Comparison of ENCODE assay signal across 15 cellular contexts in the genomic region with DNA sequence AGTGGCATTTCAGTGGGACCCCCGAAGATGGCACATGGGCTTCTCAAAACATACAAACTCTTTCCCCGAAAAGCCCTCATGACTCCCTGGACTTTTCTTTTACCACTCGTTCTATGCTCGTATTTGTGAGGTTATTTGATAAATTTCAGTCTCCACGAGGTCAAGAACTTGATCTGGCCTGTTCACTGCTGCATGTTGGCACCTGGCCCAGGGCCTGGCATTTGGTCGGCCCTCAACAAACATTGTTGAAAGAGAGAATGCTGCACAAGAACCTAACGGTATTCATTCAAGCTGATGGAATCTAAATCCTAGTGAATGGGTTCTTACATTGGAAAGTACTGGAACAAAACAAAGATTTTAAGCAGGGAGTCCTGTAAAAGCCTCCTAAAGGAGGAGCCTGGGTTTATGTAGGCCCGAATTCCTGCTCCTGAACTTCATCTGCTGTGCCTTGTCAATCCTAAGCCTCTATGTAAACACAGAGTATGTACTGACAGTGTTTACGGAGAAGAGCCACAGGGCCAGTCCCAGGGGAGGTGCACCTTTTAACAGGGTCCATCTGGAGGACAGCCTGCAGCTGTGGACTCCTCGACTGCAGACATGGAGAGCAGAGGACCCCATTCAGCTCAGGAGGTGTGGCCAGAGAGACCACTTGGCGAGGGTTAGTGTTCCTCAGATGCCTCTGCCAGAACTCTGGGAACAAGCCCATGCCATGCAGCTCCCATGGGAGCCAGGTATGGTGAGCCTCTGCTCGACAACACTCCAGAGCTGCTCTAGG. TPM values are rescaled to one million over a fixed set of nuclear protein-coding genes. Genes with fewer than 3 reads are reported as not detected.
DNase-seq lines count a peak whose midpoint lies in the region; ATAC-seq and TF ChIP-seq lines count a peak whose summit lies in the region.
"Had no signal": no experiment of that assay in that cellular context is flagged by ENCODE, and none has a peak within 500 bp of the region (broad histone marks: within the 10 kb centered on the region; RNA-seq: fewer than 3 reads in every experiment).

No MANE protein-coding gene starts in this region.

- H3K9ac ChIP-seq in GM23248 = no peak overlapping the region

- DNase-seq in NCI-H2196 (lab: John Stamatoyannopoulos, UW; ENCODE audit: unreplicated experiment) (peak; percentile 41), NCI-H2196 treated with DMSO at 0.1 percent for 48 hours (lab: John Stamatoyannopoulos, UW; ENCODE audit: unreplicated experiment) (no peak), NCI-H82 treated with DMSO at 0.1 percent for 48 hours (lab: John Stamatoyannopoulos, UW; ENCODE audit: unreplicated experiment) (peak; percentile 83), left lung (no peak), tibial nerve (ENCODE audit: low spot score in 2 of 2) (no peak), NCI-H446 treated with DMSO at 0.1 percent for 48 hours (lab: John Stamatoyannopoulos, UW) (no peak), GM23248 (no peak), NCI-H226 (no peak)
- DNase-seq: activated T-cell treated with anti-CD3 and anti-CD28 coated beads, Interleukin-2, amount 50 U/mL, for 4 hours; GOT3; naive B cell; T-cell had no signal

- no peaks in the 10 kb centered on the region for H4K20me1 ChIP-seq in GM23248 (ENCODE audit: insufficient read depth)

- no peak for TF ChIP-seq CTCF in left lung (IDR thresholded peaks at IDR 0.05)
- TF ChIP-seq CTCF in tibial nerve (IDR thresholded peaks at IDR 0.05) = no peak

- in situ Hi-C loops in GM23248 (cut with MboI) = no loop called here

- no peaks in the 10 kb centered on the region for H3K79me2 ChIP-seq in GM23248 (ENCODE audit: insufficient read depth)

- TF ChIP-seq EP300 in tibial nerve (IDR thresholded peaks at IDR 0.05) = peak in 1 of 2 donors; percentile 42

- no peak overlapping the region for H3K27ac ChIP-seq in left lung
- peak overlapping the region in 3 of 4 donors; percentile 36 to 54 (median 47) for H3K27ac ChIP-seq in tibial nerve
- H3K27ac ChIP-seq in GM23248 = no peak overlapping the region

- no peak overlapping the region for H2AFZ ChIP-seq in GM23248

- H3K27me3 ChIP-seq in left lung = no peaks in the 10 kb centered on the region
- no peaks in the 10 kb centered on the region for H3K27me3 ChIP-seq in tibial nerve
- H3K27me3 ChIP-seq in GM23248 (replicated peaks; ENCODE audit: insufficient read depth) = no peaks in the 10 kb centered on the region

- H3K9me2 ChIP-seq in GM23248 (ENCODE audit: insufficient read depth) = no peaks in the 10 kb centered on the region

- intact Hi-C loops in left lung (cut with DNase I) = no loop called here

- H3K36me3 ChIP-seq in left lung (no peaks in the 10 kb centered on the region), tibial nerve (peaks cover 0 to 22% (median 0%) of the 10 kb centered on the region in 3 donors), GM23248 (ENCODE audit: low read depth) (no peaks in the 10 kb centered on the region)

- no peak for TF ChIP-seq POLR2A in tibial nerve (IDR thresholded peaks at IDR 0.05)

- H3K4me2 ChIP-seq in GM23248 (ENCODE audit: unreplicated experiment) = no peak overlapping the region

- H3K9me3 ChIP-seq in left lung = no peaks in the 10 kb centered on the region
- H3K9me3 ChIP-seq in tibial nerve = no peaks in the 10 kb centered on the region
- H3K9me3 ChIP-seq in GM23248 (ENCODE audit: low read depth) = no peaks in the 10 kb centered on the region

- H3K4me3 ChIP-seq in left lung = no peak overlapping the region
- no peak overlapping the region for H3K4me3 ChIP-seq in tibial nerve
- no peak overlapping the region for H3K4me3 ChIP-seq in GM23248
- H3K4me3 ChIP-seq: GM12878 had no signal

- peaks cover 9% of the 10 kb centered on the region; the same call in 1 of the 2 replicates for H3F3A ChIP-seq in GM23248 (ENCODE audit: insufficient read depth)

- H3K4me1 ChIP-seq in left lung (no peaks in the 10 kb centered on the region), tibial nerve (peaks cover 0 to 47% (median 12%) of the 10 kb centered on the region in 4 donors), GM23248 (ENCODE audit: insufficient read depth) (peaks cover 27% of the 10 kb centered on the region)

- WGBS in tibial nerve, 2 donors = 29 to 36% methylated on average over 11 to 12 of the region's 12 CpGs
- WGBS in GM23248 (ENCODE audit: low coverage in 1 of 2, low lambda C conversion rate in 2 of 2, missing lambda C conversion rate in 2 of 2), 2 experiments = 49 to 52% methylated on average over 12 of the region's 12 CpGs

- ATAC-seq in left lung = peak; percentile 12
- ATAC-seq: activated T-cell treated with anti-CD3 and anti-CD28 coated beads, Interleukin-2, amount 50 U/mL, for 4 hours; GM12878; T-cell had no signal

RNA-seq across cellular contexts. Expression of a gene that starts 46.9 kb away (rescaled TPM):
- 1 to 10 TPM in 1 of 2 donors, under 1 TPM in 1; 0.93 to 1.3 TPM for total RNA-seq in left lung
- 1 to 10 TPM; 1.3 to 3.1 (median 2.1) TPM for total RNA-seq in tibial nerve
- total RNA-seq in GM23248 (2014; rRNA removed; shearing (Covaris generic)) = 0.11 TPM in 1 of 2 replicates, not detected in the other
- polyA plus RNA-seq in GM23248 (2016; fragmentation: Nextera tagmentation; extraction: Ambion mirVana) = 0.05 and 0.14 TPM in 2 replicates
- total RNA-seq: dermis microvascular lymphatic vessel endothelial cell, ureter had no signal

Comparison
In these comparisons a context has a peak if more than half of its experiments do, and no peak if none do; other contexts are left out.
1. DNase-seq: peak in NCI-H2196 (single experiment) and NCI-H82 treated with DMSO at 0.1 percent for 48 hours (single experiment); none in NCI-H2196 treated with DMSO at 0.1 percent for 48 hours (single experiment), left lung (0 of 2), tibial nerve (0 of 2), NCI-H446 treated with DMSO at 0.1 percent for 48 hours (single experiment), GM23248 (single experiment) and NCI-H226 (single experiment).
2. H3K27ac ChIP-seq: peak in tibial nerve (3 of 4); none in left lung (0 of 2) and GM23248 (single experiment).